Comparison of ENCODE assay signal across 11 cellular contexts in genomic region chr6:45432944-45433343, GRCh38. TPM values are rescaled to one million over a fixed set of nuclear protein-coding genes. Genes with fewer than 3 reads are reported as not detected.
DNase-seq lines count a peak whose midpoint lies in the region; ATAC-seq, FAIRE-seq and TF ChIP-seq lines count a peak whose summit lies in the region.
"Had no signal": no experiment of that assay in that cellular context is flagged by ENCODE, and none has a peak within 500 bp of the region (broad histone marks: within the 10 kb centered on the region; RNA-seq: fewer than 3 reads in every experiment).

No MANE protein-coding gene starts in this region.

- BruUV-seq in MCF 10A (replicated peaks; lab: Mats Ljungman, UMichigan) (no TSS peak), HepG2 (replicated peaks; lab: Mats Ljungman, UMichigan) (no TSS peak)

- no peaks in the 10 kb centered on the region for H3K27me3 ChIP-seq in breast epithelium
- H3K27me3 ChIP-seq in HepG2 (ENCODE audit: control insufficient read depth in 1 of 2, insufficient read depth in 2 of 2, low read length in 2 of 2), result no peaks in the 10 kb centered on the region
- H3K27me3 ChIP-seq in hepatocyte, result no peaks in the 10 kb centered on the region
- H3K27me3 ChIP-seq: sigmoid colon had no signal

- FAIRE-seq in HepG2 (lab: Jason Lieb, UNC), result no peak

- no peak overlapping the region for H3K27ac Mint-ChIP-seq in MCF 10A (ENCODE audit: low read depth, unreplicated experiment)
- H3K27ac Mint-ChIP-seq in T-helper 17 cell, result peak overlapping the region; percentile 97

- H3K4me1 Mint-ChIP-seq in MCF 10A (ENCODE audit: insufficient read depth, unreplicated experiment), result peaks cover 30% of the 10 kb centered on the region
- peaks cover 54% of the 10 kb centered on the region for H3K4me1 Mint-ChIP-seq in T-helper 17 cell

- TF ChIP-seq CTCF in MCF 10A (IDR thresholded peaks at IDR 0.05; ENCODE audit: unreplicated experiment), result no peak
- TF ChIP-seq CTCF in breast epithelium (IDR thresholded peaks at IDR 0.05), result no peak
- TF ChIP-seq CTCF in HepG2 (CRISPR knock-in tag; IDR thresholded peaks at IDR 0.05), result no peak
- no peak for TF ChIP-seq CTCF in hepatocyte (IDR thresholded peaks at IDR 0.05; ENCODE audit: poor library complexity)

- CTCF ChIA-PET in MCF 10A (lab: Yijun Ruan, JAX), result no interaction called here
- CTCF ChIA-PET in HepG2 (lab: Yijun Ruan, JAX; ENCODE audit: low intra/inter-chr PET ratio, low total read pairs), result no interaction called here

- in situ Hi-C loops in HepG2 (cut with HindIII; ENCODE audit: extremely low pct_ligation_motif_present, low pct_unique_long_range_greater_than_20kb), result no loop called here

- TF ChIP-seq EP300 in HepG2 (IDR thresholded peaks at IDR 0.05; ENCODE audit: low read depth in 2 of 2, low read length in 2 of 2) (no peak), HepG2 (CRISPR knock-in tag; IDR thresholded peaks at IDR 0.05; ENCODE audit: borderline replicate concordance) (no peak)

- 4% methylated on average over 2 of the region's 2 CpGs for WGBS in HepG2 (ENCODE audit: low lambda C conversion rate)
- WGBS in hepatocyte (ENCODE audit: low lambda C conversion rate, missing lambda C conversion rate), result 44% methylated on average over 2 of the region's 2 CpGs

- no peaks in the 10 kb centered on the region for H3K27me3 Mint-ChIP-seq in MCF 10A (ENCODE audit: insufficient read depth, unreplicated experiment)
- no peaks in the 10 kb centered on the region for H3K27me3 Mint-ChIP-seq in T-helper 17 cell
- H3K27me3 Mint-ChIP-seq: dendritic cell treated with granulocyte-macrophage colony-stimulating factor and Interleukin-4, amounts not matched to agents 40 ng/mL and 50 ng/mL, for 4 days had no signal

- no peak overlapping the region for H3K27ac ChIP-seq in breast epithelium
- peak overlapping the region; percentile 4 for H3K27ac ChIP-seq in epithelial cell of prostate
- no peak overlapping the region for H3K27ac ChIP-seq in HepG2 (ENCODE audit: extremely low read length, insufficient read depth, low read length)
- H3K27ac ChIP-seq in hepatocyte, result no peak overlapping the region
- H3K27ac ChIP-seq: sigmoid colon had no signal

- H4K20me1 ChIP-seq in HepG2 (ENCODE audit: insufficient read depth, low read length) (no peaks in the 10 kb centered on the region), hepatocyte (ENCODE audit: insufficient read depth, poor library complexity, severe bottlenecking) (no peaks in the 10 kb centered on the region)

- intact Hi-C loops in MCF 10A (cut with micrococcal nuclease) (loop anchor here (1.0 kb wide), 1 partner anchor 45 kb away; no protein-coding TSS in a partner anchor), breast epithelium (cut with DNase I; ENCODE audit: low total_unique reads) (no loop called here), HepG2 (cut with micrococcal nuclease; ENCODE audit: unreplicated experiment) (no loop called here)

- H3K4me3 Mint-ChIP-seq in MCF 10A (ENCODE audit: unreplicated experiment) (no peak overlapping the region), T-helper 17 cell (peak overlapping the region; percentile 56)
- H3K4me3 Mint-ChIP-seq: dendritic cell treated with granulocyte-macrophage colony-stimulating factor and Interleukin-4, amounts not matched to agents 40 ng/mL and 50 ng/mL, for 4 days had no signal

- no peaks in the 10 kb centered on the region for H3K9me3 Mint-ChIP-seq in MCF 10A (ENCODE audit: unreplicated experiment)
- H3K9me3 Mint-ChIP-seq: dendritic cell treated with granulocyte-macrophage colony-stimulating factor and Interleukin-4, amounts not matched to agents 40 ng/mL and 50 ng/mL, for 4 days had no signal

- H3K36me3 Mint-ChIP-seq in MCF 10A (ENCODE audit: insufficient read depth, unreplicated experiment) (no peaks in the 10 kb centered on the region), T-helper 17 cell (ENCODE audit: low read depth) (peaks cover 4% of the 10 kb centered on the region)

- H3K4me2 ChIP-seq in HepG2 (ENCODE audit: low read depth, low read length) (no peak overlapping the region), hepatocyte (no peak overlapping the region)

- no peak overlapping the region for H3K4me3 ChIP-seq in breast epithelium
- H3K4me3 ChIP-seq in HepG2 (replicated peaks in 1 of 3; ENCODE audit: insufficient read depth in 1 of 3, low read depth in 2 of 3, low read length in 3 of 3), result no peak overlapping the region
- no peak overlapping the region for H3K4me3 ChIP-seq in hepatocyte
- H3K4me3 ChIP-seq: sigmoid colon had no signal

- H3K36me3 ChIP-seq in breast epithelium (no peaks in the 10 kb centered on the region), HepG2 (replicated peaks in 1 of 2; ENCODE audit: control insufficient read depth in 1 of 2, insufficient read depth in 2 of 2, low read length in 2 of 2) (no peaks in the 10 kb centered on the region), hepatocyte (replicated peaks; ENCODE audit: insufficient read depth, low read depth) (no peaks in the 10 kb centered on the region)
- H3K36me3 ChIP-seq: sigmoid colon had no signal

- ATAC-seq in T-helper 17 cell, result peak; percentile 20
- ATAC-seq in HepG2, result no peak

- H3K9ac ChIP-seq in HepG2 (ENCODE audit: insufficient read depth, low read depth, low read length), result no peak overlapping the region

- TF ChIP-seq RAD21 in HepG2 (CRISPR knock-in tag; IDR thresholded peaks at IDR 0.05), result no peak

- no peaks in the 10 kb centered on the region for H3K9me2 ChIP-seq in hepatocyte (replicated peaks; ENCODE audit: insufficient read depth)

- H3K79me2 ChIP-seq in HepG2 (ENCODE audit: insufficient read depth, low read length) (no peaks in the 10 kb centered on the region), hepatocyte (no peaks in the 10 kb centered on the region)

- DNase-seq in MCF 10A (ENCODE audit: unreplicated experiment) (peak; percentile 59), breast epithelium (ENCODE audit: low spot score in 2 of 2) (no peak), T-helper 17 cell (no peak), epithelial cell of prostate (ENCODE audit: low read depth, low spot score) (no peak), NCI-H2171 treated with DMSO at 0.1 percent for 48 hours (lab: John Stamatoyannopoulos, UW) (no peak), HepG2 (ENCODE audit: low spot score) (no peak), hepatocyte (ENCODE audit: low spot score) (no peak), foreskin melanocyte (no peak)
- DNase-seq: NCI-H146, sigmoid colon had no signal

- TF ChIP-seq POLR2A in breast epithelium (IDR thresholded peaks at IDR 0.05) (no peak), HepG2 (IDR thresholded peaks at IDR 0.05; ENCODE audit: insufficient read depth in 1 of 2, low read depth in 2 of 2, low read length in 2 of 2) (no peak)

- no peaks in the 10 kb centered on the region for H3K9me3 ChIP-seq in breast epithelium
- no peaks in the 10 kb centered on the region for H3K9me3 ChIP-seq in T-helper 17 cell (ENCODE audit: control insufficient read depth, low read length, poor library complexity, severe bottlenecking)
- H3K9me3 ChIP-seq in HepG2 (ENCODE audit: low read length), result no peaks in the 10 kb centered on the region
- H3K9me3 ChIP-seq in hepatocyte (ENCODE audit: low read depth), result no peaks in the 10 kb centered on the region
- H3K9me3 ChIP-seq: sigmoid colon had no signal

- POLR2A ChIA-PET in MCF 10A (lab: Yijun Ruan, JAX) (no interaction called here), HepG2 (lab: Yijun Ruan, JAX) (no interaction called here)

- no peak overlapping the region for H2AFZ ChIP-seq in HepG2 (ENCODE audit: low read length)
- H2AFZ ChIP-seq in hepatocyte, result no peak overlapping the region

- H3K4me1 ChIP-seq in breast epithelium (no peaks in the 10 kb centered on the region), HepG2 (ENCODE audit: insufficient read depth, low read length) (0 out of 2 replicates have a peak, but pooled peaks cover 4% of the 10 kb centered on the region), hepatocyte (ENCODE audit: insufficient read depth) (peaks cover 12% of the 10 kb centered on the region)

TF ChIP-seq in HepG2, 621 proteins besides CTCF, POLR2A, EP300 and RAD21 (continues in another document):
- TF ChIP-seq KDM6A (CRISPR knock-in tag; IDR thresholded peaks at IDR 0.05; ENCODE audit: low read depth), result no peak
- TF ChIP-seq KMT2A (CRISPR knock-in tag; IDR thresholded peaks at IDR 0.05), result no peak
- no peak for TF ChIP-seq ZNF83 (CRISPR knock-in tag; IDR thresholded peaks at IDR 0.05; ENCODE audit: borderline replicate concordance)

RNA-seq across cellular contexts. Expression of gene SUPT3H, which starts 55.2 kb away (rescaled TPM):
- total RNA-seq in MCF 10A (2022) (12.7 and 14.4 TPM in 2 replicates), breast epithelium (10 to 100 TPM in 2 of 3 donors, 1 to 10 TPM in 1; 6.9 to 15.1 (median 13.6) TPM), T-helper 17 cell (10 to 100 TPM; 10.8 to 17.6 TPM), HepG2 (2016; rRNA removed; fragmentation: Illumina TruSeq; extraction: Trizol) (11.9 and 13.1 TPM in 2 replicates), hepatocyte (6.8 and 9.1 TPM in 2 replicates)
- 13.7 and 14.0 TPM in 2 replicates for total RNA-seq in HepG2 (2016; cell fraction: cytosol; rRNA removed; fragmentation: Illumina TruSeq; extraction: Trizol; ENCODE audit: low read depth)
- 9.7 and 13.4 TPM in 2 replicates for total RNA-seq in HepG2 (2016; cell fraction: insoluble cytoplasmic fraction; rRNA removed; fragmentation: Illumina TruSeq; extraction: Trizol)
- 9.5 and 10.6 TPM in 2 replicates for total RNA-seq in HepG2 (2016; cell fraction: membrane; rRNA removed; fragmentation: Illumina TruSeq; extraction: Trizol)
- 16.3 and 16.6 TPM in 2 replicates for total RNA-seq in HepG2 (2016; cell fraction: nucleus; rRNA removed; fragmentation: Illumina TruSeq; extraction: Trizol)
- polyA plus RNA-seq in HepG2 (2011; rRNA removed) (32.4 and 36.1 TPM in 2 replicates), hepatocyte (7.7 and 8.9 TPM in 2 replicates)
- polyA plus RNA-seq in HepG2 (2011; cell fraction: cytosol; rRNA removed), result 23.8 and 35.4 TPM in 2 replicates
- 19.8 and 25.2 TPM in 2 replicates for polyA plus RNA-seq in HepG2 (2011; cell fraction: nucleus; rRNA removed)
- 33.3 and 35.5 TPM in 2 replicates for polyA plus RNA-seq in HepG2 (2012)
- 8.6 and 9.9 TPM in 2 replicates for polyA plus RNA-seq in HepG2 (2016; cell fraction: cytosol; fragmentation: Illumina TruSeq; extraction: Trizol; ENCODE audit: low read depth)
- 18.9 and 20.9 TPM in 2 replicates for polyA plus RNA-seq in HepG2 (2016; cell fraction: insoluble cytoplasmic fraction; fragmentation: Illumina TruSeq; extraction: Trizol; ENCODE audit: low read depth)
- 10.4 and 10.7 TPM in 2 replicates for polyA plus RNA-seq in HepG2 (2016; cell fraction: membrane; fragmentation: Illumina TruSeq; extraction: Trizol; ENCODE audit: low read depth)
- polyA plus RNA-seq in HepG2 (2016; cell fraction: nucleus; fragmentation: Illumina TruSeq; extraction: Trizol; ENCODE audit: insufficient read depth, low read depth), result 12.4 and 14.2 TPM in 2 replicates
- 7.3 and 48.1 TPM in 2 replicates for polyA minus RNA-seq in HepG2 (2011; rRNA and poly(A)+ RNA removed; ENCODE audit: low replicate concordance)
- polyA minus RNA-seq in HepG2 (2011; cell fraction: cytosol; rRNA and poly(A)+ RNA removed), result 13.7 and 15.4 TPM in 2 replicates
- polyA minus RNA-seq in HepG2 (2011; cell fraction: nucleus; rRNA and poly(A)+ RNA removed), result 55.6 and 61.8 TPM in 2 replicates
